In the genomic region with DNA sequence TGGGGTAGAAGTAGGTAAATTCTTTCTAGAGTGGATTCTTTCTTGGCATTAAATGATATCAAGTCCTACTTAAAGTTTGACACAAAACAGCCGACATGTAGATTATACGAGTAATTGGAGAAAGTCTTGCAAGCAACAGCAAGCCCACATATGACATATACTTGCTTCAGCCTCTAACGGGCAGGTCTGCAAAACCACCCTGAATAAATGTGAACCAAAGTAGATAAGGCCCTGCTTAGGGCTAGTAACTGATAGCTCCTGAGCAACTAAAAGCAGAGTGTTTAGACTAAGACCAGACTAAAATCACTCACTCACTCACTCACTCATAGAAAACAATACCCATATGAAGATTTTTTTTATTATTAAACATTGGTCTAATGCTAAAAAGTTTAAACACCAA, we compare ENCODE assay signal across 21 cellular contexts.
DNase-seq lines count a peak whose midpoint lies in the region; ATAC-seq, FAIRE-seq and TF ChIP-seq lines count a peak whose summit lies in the region.
"Had no signal": no experiment of that assay in that cellular context is flagged by ENCODE, and none has a peak within 500 bp of the region (broad histone marks: within the 10 kb centered on the region; RNA-seq: fewer than 3 reads in every experiment).

No MANE protein-coding gene starts in this region.

- no peaks in the 10 kb centered on the region for H4K20me1 ChIP-seq in K562 (replicated peaks; ENCODE audit: control insufficient read depth, insufficient read depth, low read length)

- no peaks in the 10 kb centered on the region for H3K27me3 Mint-ChIP-seq in mesothelial cell of epicardium (ENCODE audit: low read depth)

- intact Hi-C loops in K562 (cut with micrococcal nuclease), result no loop called here

- H3K4me3 ChIP-seq in K562, result no peak overlapping the region
- H3K4me3 ChIP-seq: Peyer's patch, SJSA1 had no signal

- in situ Hi-C loops in K562 (cut with MboI), result no loop called here

- TF ChIP-seq CTCF in K562 (IDR thresholded peaks at IDR 0.05 in 2 of 3, conservative IDR thresholded peaks at IDR 0.05 in 1 of 3; ENCODE audit: insufficient read depth in 2 of 3, low read depth in 1 of 3, low read length in 3 of 3), result no peak
- no peak for TF ChIP-seq CTCF in mesothelial cell of epicardium (IDR thresholded peaks at IDR 0.05; ENCODE audit: unreplicated experiment)

- BruUV-seq in K562 (replicated peaks; lab: Mats Ljungman, UMichigan), result no TSS peak

- H3K27me3 ChIP-seq in K562 (ENCODE audit: control insufficient read depth in 2 of 2, insufficient read depth in 2 of 2, low read length in 2 of 2), result no peaks in the 10 kb centered on the region
- H3K27me3 ChIP-seq: BE2C, Peyer's patch, SJSA1 had no signal

- no peaks in the 10 kb centered on the region; a peak in 1 of 5 replicates for H3K4me1 ChIP-seq in K562 (replicated peaks in 1 of 2; ENCODE audit: control insufficient read depth in 2 of 2, insufficient read depth in 2 of 2, low read length in 2 of 2)
- H3K4me1 ChIP-seq: BE2C, Peyer's patch had no signal

- H3K9me1 ChIP-seq in K562 (ENCODE audit: control insufficient read depth, insufficient read depth, low read length), result no peaks in the 10 kb centered on the region

- POLR2A ChIA-PET in K562 (lab: Yijun Ruan, JAX), result interaction anchor here (0.6 to 0.8 kb wide), 2 partner anchors 57 to 1493 kb away, joined by 3 read pairs; no protein-coding TSS in a partner anchor

- no peak overlapping the region for H3K4me3 Mint-ChIP-seq in mesothelial cell of epicardium

- no peak overlapping the region for H3K9ac ChIP-seq in K562 (ENCODE audit: insufficient read depth in 1 of 2, low read depth in 2 of 2, low read length in 2 of 2)
- H3K9ac ChIP-seq: KMS-11 had no signal

- no peak for FAIRE-seq in K562 (lab: Jason Lieb, UNC)
- FAIRE-seq: GM19239, H54 had no signal

- H3K27ac Mint-ChIP-seq in mesothelial cell of epicardium, result peak overlapping the region; percentile 31

- no peak overlapping the region for H3K27ac ChIP-seq in K562 (ENCODE audit: extremely low read depth, low read depth, low read length)
- H3K27ac ChIP-seq: HL-60, KMS-11, Peyer's patch, SJSA1 had no signal

- H3K4me2 ChIP-seq in K562 (ENCODE audit: insufficient read depth, low read length), result no peak overlapping the region
- H3K4me2 ChIP-seq: KMS-11 had no signal

- 0% methylated on average over 3 of the region's 3 CpGs for WGBS in K562 (ENCODE audit: insufficient coverage, low coverage, missing lambda C conversion rate)

- CTCF ChIA-PET in K562 (lab: Yijun Ruan, JAX; ENCODE audit: low intra/inter-chr PET ratio), result no interaction called here

- no peak for TF ChIP-seq RAD21 in K562 (CRISPR knock-in tag; conservative IDR thresholded peaks at IDR 0.05 in 1 of 2, IDR thresholded peaks at IDR 0.05 in 1 of 2)

- H2AFZ ChIP-seq in K562 (ENCODE audit: low read depth, low read length), result no peak overlapping the region

- no peak for TF ChIP-seq EP300 in K562 (IDR thresholded peaks at IDR 0.05; ENCODE audit: low read length)

- ATAC-seq in SK-N-SH treated with all-trans-retinoic acid at 6 μM for 48 hours (no peak), K562 (peak; percentile 85), HG03025 (IDR thresholded peaks at IDR 0.05; ENCODE audit: low FRiP score, unreplicated experiment) (no peak), left lobe of liver (no peak)

- no peak for TF ChIP-seq POLR2A in K562 (conservative IDR thresholded peaks at IDR 0.05)

- H3K36me3 Mint-ChIP-seq in mesothelial cell of epicardium, result no peaks in the 10 kb centered on the region

- H3K9me3 Mint-ChIP-seq in mesothelial cell of epicardium, result peaks cover 26% of the 10 kb centered on the region

- peaks cover 15% of the 10 kb centered on the region for H3K4me1 Mint-ChIP-seq in mesothelial cell of epicardium

- DNase-seq in HUDEP-2 (lab: John Stamatoyannopoulos, UW; ENCODE audit: unreplicated experiment in 76 of 76) (peak in 43 of 76 experiments; percentile 4 to 74 (median 27)), K562 (ENCODE audit: extremely low read depth in 1 of 4, low spot score in 3 of 4) (peak in 1 of 4 experiments; percentile 40), mesothelial cell of epicardium (ENCODE audit: low spot score in 2 of 2, unreplicated experiment in 2 of 2) (no peak), NCI-H82 (lab: John Stamatoyannopoulos, UW) (no peak), left lobe of liver (ENCODE audit: low spot score) (no peak)
- DNase-seq: BE2C, COR-L47, DMS79, NCI-H1105 treated with DMSO at 0.1 percent for 48 hours, NCI-H2029 treated with DMSO at 0.1 percent for 48 hours, NCI-H345, NCI-H524, NCI-H774, Peyer's patch had no signal

- no peaks in the 10 kb centered on the region for H3K9me3 ChIP-seq in K562 (replicated peaks; ENCODE audit: control insufficient read depth, insufficient read depth, low read depth, low read length)
- H3K9me3 ChIP-seq: BE2C, Peyer's patch had no signal

- H3K36me3 ChIP-seq in K562 (ENCODE audit: control insufficient read depth, insufficient read depth, low read length), result no peaks in the 10 kb centered on the region
- H3K36me3 ChIP-seq: BE2C, Peyer's patch, SJSA1 had no signal

- no peaks in the 10 kb centered on the region for H3K79me2 ChIP-seq in K562 (ENCODE audit: control insufficient read depth, insufficient read depth, low read length)

TF ChIP-seq in SK-N-SH treated with all-trans-retinoic acid at 6 μM for 48 hours, 23 proteins besides CTCF, POLR2A, EP300 and RAD21:
- peak; percentile 87 for TF ChIP-seq ISL1 (CRISPR knock-in tag; IDR thresholded peaks at IDR 0.05)
- TF ChIP-seq ZNF565 (CRISPR knock-in tag; conservative IDR thresholded peaks at IDR 0.05; ENCODE audit: low read depth), result no peak
- no peak for TF ChIP-seq SNAI2 (CRISPR knock-in tag; IDR thresholded peaks at IDR 0.05)

TF ChIP-seq in K562, 482 proteins besides CTCF, POLR2A, EP300 and RAD21 (continues in another document):
- TF ChIP-seq, protein P1, sequence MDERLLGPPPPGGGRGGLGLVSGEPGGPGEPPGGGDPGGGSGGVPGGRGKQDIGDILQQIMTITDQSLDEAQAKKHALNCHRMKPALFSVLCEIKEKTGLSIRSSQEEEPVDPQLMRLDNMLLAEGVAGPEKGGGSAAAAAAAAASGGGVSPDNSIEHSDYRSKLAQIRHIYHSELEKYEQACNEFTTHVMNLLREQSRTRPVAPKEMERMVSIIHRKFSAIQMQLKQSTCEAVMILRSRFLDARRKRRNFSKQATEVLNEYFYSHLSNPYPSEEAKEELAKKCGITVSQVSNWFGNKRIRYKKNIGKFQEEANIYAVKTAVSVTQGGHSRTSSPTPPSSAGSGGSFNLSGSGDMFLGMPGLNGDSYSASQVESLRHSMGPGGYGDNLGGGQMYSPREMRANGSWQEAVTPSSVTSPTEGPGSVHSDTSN (CRISPR knock-in tag; IDR thresholded peaks at IDR 0.05; ENCODE audit: low read depth), result no peak
- TF ChIP-seq, protein P1 (tag; conservative IDR thresholded peaks at IDR 0.05; ENCODE audit: low read depth), result no peak
- TF ChIP-seq SMAD4 (CRISPR knock-in tag; conservative IDR thresholded peaks at IDR 0.05) (0 out of 2 replicates have a peak, but pooled peaks have one; percentile 30), SRSF9 (IDR thresholded peaks at IDR 0.05; ENCODE audit: borderline replicate concordance, low read depth, low read length) (no peak), CBFA2T3 (IDR thresholded peaks at IDR 0.05) (peak; percentile 10; the same call in 1 of the 2 replicates), ZNF175 (CRISPR knock-in tag; IDR thresholded peaks at IDR 0.05; ENCODE audit: low read depth) (peak; percentile 48; the same call in 1 of the 2 replicates), GABPB1 (CRISPR knock-in tag; IDR thresholded peaks at IDR 0.05) (no peak), ZNF695 (CRISPR knock-in tag; IDR thresholded peaks at IDR 0.05) (no peak), NFXL1 (CRISPR knock-in tag; IDR thresholded peaks at IDR 0.05) (no peak), ZNF766 (CRISPR knock-in tag; conservative IDR thresholded peaks at IDR 0.05) (peak; percentile 67), NCOR1 (IDR thresholded peaks at IDR 0.05) (no peak)
- TF ChIP-seq, protein P2, sequence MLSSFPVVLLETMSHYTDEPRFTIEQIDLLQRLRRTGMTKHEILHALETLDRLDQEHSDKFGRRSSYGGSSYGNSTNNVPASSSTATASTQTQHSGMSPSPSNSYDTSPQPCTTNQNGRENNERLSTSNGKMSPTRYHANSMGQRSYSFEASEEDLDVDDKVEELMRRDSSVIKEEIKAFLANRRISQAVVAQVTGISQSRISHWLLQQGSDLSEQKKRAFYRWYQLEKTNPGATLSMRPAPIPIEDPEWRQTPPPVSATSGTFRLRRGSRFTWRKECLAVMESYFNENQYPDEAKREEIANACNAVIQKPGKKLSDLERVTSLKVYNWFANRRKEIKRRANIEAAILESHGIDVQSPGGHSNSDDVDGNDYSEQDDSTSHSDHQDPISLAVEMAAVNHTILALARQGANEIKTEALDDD (IDR thresholded peaks at IDR 0.05), result peak; percentile 89
- TF ChIP-seq, protein P3, sequence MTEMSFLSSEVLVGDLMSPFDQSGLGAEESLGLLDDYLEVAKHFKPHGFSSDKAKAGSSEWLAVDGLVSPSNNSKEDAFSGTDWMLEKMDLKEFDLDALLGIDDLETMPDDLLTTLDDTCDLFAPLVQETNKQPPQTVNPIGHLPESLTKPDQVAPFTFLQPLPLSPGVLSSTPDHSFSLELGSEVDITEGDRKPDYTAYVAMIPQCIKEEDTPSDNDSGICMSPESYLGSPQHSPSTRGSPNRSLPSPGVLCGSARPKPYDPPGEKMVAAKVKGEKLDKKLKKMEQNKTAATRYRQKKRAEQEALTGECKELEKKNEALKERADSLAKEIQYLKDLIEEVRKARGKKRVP (CRISPR knock-in tag; IDR thresholded peaks at IDR 0.05), result peak; percentile 57; the same call in 1 of the 2 replicates

Comparison
In these comparisons a context has a peak if more than half of its experiments do, and no peak if none do; other contexts are left out.
1. DNase-seq: peak in HUDEP-2 (43 of 76); none in mesothelial cell of epicardium (0 of 2), NCI-H82 (single experiment) and left lobe of liver (single experiment).